Comparison of ENCODE assay signal across 26 cellular contexts in genomic region chr1:210339500-210339899, GRCh38.
"Had no signal": no experiment of that assay in that cellular context is flagged by ENCODE, and none has a peak within 500 bp of the region (broad histone marks: within the 10 kb centered on the region; RNA-seq: fewer than 3 reads in every experiment).

No MANE protein-coding gene starts in this region.

- H3K27ac Mint-ChIP-seq: immature natural killer cell; nephron progenitor cell; stimulated activated effector memory CD8-positive, alpha-beta T cell treated with anti-CD3 and anti-CD28 coated beads, Interleukin-12 subunit alpha, Interleukin-12 subunit beta, amount 100 ng/mL, for 72 hours; type B pancreatic cell had no signal

- H3K4me3 ChIP-seq: esophagus squamous epithelium, lower lobe of right lung, prostate gland, right atrium auricular region, sigmoid colon, testis, tibial artery had no signal

- H3K36me3 ChIP-seq: esophagus squamous epithelium, lower lobe of right lung, prostate gland, right atrium auricular region, sigmoid colon, tibial artery had no signal

- DNase-seq: cortex of kidney; effector memory CD8-positive, alpha-beta T cell; erythroblast; esophagus squamous epithelium; hypothalamus; immature natural killer cell; islet precursor cell; kidney glomerular epithelial cell; left ventricle myocardium superior; lower lobe of right lung; naive thymus-derived CD8-positive, alpha-beta T cell; nephron progenitor cell; nucleus accumbens; sigmoid colon; stimulated activated CD4-positive, alpha-beta T cell treated with anti-CD3 and anti-CD28 coated beads, Interleukin-2, amount 100 ng/mL, for 24 hours; stimulated activated CD4-positive, alpha-beta T cell treated with anti-CD3 and anti-CD28 coated beads, Interleukin-4, amount 100 ng/mL, for 24 hours; stimulated activated naive CD8-positive, alpha-beta T cell treated with anti-CD3 and anti-CD28 coated beads, Interleukin-15, Interleukin-2, amounts not matched to agents 100 U/mL and 50 U/mL, for 24 hours; substantia nigra; testis; tibial artery had no signal

- FAIRE-seq: endometrium, frontal cortex had no signal

- H3K27me3 Mint-ChIP-seq: effector memory CD8-positive, alpha-beta T cell; naive thymus-derived CD8-positive, alpha-beta T cell; type B pancreatic cell had no signal

- H3K27ac ChIP-seq: esophagus squamous epithelium, lower lobe of right lung, prostate gland, right atrium auricular region, sigmoid colon, testis, tibial artery had no signal

- H3K9me3 Mint-ChIP-seq: effector memory CD8-positive, alpha-beta T cell; immature natural killer cell; naive thymus-derived CD8-positive, alpha-beta T cell; nephron progenitor cell; stimulated activated effector memory CD8-positive, alpha-beta T cell treated with anti-CD3 and anti-CD28 coated beads, Interleukin-12 subunit alpha, Interleukin-12 subunit beta, amount 100 ng/mL, for 72 hours; type B pancreatic cell had no signal

- H3K4me1 ChIP-seq: prostate gland had no signal

- H3K9me3 ChIP-seq: esophagus squamous epithelium, lower lobe of right lung, prostate gland, right atrium auricular region, sigmoid colon, testis, tibial artery had no signal

- H3K36me3 Mint-ChIP-seq: immature natural killer cell; naive thymus-derived CD8-positive, alpha-beta T cell; type B pancreatic cell had no signal

- H3K27me3 ChIP-seq: esophagus squamous epithelium, right atrium auricular region, sigmoid colon, testis, tibial artery had no signal

- H3K4me3 Mint-ChIP-seq: nephron progenitor cell, type B pancreatic cell had no signal

- ATAC-seq: effector memory CD8-positive, alpha-beta T cell; left ventricle myocardium superior; lower lobe of right lung; naive thymus-derived CD8-positive, alpha-beta T cell; stimulated activated effector memory CD8-positive, alpha-beta T cell treated with anti-CD3 and anti-CD28 coated beads, Interleukin-12 subunit alpha, Interleukin-12 subunit beta, amount 100 ng/mL, for 72 hours had no signal
